Comparison of ENCODE assay signal across 1 cellular context in the genomic region with DNA sequence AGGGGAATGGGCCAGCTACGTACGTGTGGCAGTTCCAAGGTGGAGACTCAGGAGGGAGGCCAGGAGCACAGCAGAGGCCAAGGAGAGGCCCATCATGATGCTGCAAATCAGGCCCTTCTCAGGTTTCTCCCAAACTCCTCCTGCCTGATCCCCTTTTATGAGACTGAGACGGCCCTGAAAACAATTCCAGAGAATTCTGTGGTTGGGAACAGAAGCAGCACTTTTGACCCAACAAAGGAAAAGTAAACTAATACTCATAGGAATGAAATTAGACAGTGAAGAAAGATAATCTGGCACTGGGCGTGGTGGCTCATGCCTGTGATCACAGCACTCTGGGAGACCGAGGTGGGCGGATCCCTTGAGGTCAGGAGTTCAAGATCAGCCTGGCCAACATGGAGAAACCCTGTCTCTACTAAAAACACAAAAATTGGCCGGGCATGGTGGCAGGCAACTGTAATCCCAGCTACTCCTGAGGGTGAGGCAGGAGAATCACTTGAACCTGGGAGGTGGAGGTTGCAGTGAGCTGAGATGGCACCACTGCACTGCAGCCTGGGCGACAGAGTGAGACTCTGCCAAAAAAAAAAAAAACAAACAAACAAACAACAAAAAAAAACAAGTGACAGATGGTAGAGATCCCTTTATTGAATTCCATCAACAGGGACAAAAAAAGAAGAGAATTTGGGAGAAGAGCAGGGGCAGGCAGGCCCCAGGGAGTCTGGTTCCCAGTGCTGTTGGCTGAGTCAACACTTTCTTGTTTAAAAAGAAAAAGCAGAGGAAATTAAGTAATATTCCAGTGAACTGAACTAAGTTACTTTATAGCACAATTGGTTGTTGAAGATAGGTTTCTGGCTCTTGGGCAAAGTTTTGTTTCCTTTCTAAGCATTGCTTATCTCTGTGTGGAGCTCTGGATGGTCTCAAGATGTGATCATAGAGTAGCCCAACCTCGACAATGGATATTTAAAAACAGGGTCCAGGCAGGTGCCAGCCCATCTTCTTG.
TF ChIP-seq lines count a peak whose summit lies in the region.

A gene with protein sequence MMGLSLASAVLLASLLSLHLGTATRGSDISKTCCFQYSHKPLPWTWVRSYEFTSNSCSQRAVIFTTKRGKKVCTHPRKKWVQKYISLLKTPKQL (minus strand): TSS at position 131 of the 997 bp plus-strand sequence. CDS start 35 bp downstream, at position 96.

TF ChIP-seq in K562, 482 proteins besides CTCF, POLR2A, EP300 and RAD21 (continues in another document):
- TF ChIP-seq HNRNPLL (IDR thresholded peaks at IDR 0.05; ENCODE audit: low read depth, low read length, poor library complexity, severe bottlenecking), result no peak
- TF ChIP-seq NR4A1 (CRISPR knock-in tag; IDR thresholded peaks at IDR 0.05), result no peak
- TF ChIP-seq NR4A1 (tag; IDR thresholded peaks at IDR 0.05), result peak; percentile 88
- TF ChIP-seq SLC30A9 (CRISPR knock-in tag; IDR thresholded peaks at IDR 0.05), result no peak
- TF ChIP-seq FOXK2 (conservative IDR thresholded peaks at IDR 0.05 in 1 of 2, IDR thresholded peaks at IDR 0.05 in 1 of 2; ENCODE audit: low read depth in 2 of 2), result 0 out of 4 replicates have a peak, but pooled peaks of 1 of the 2 experiments have one; percentile 25
- no peak for TF ChIP-seq CHD4 (IDR thresholded peaks at IDR 0.05; ENCODE audit: insufficient read depth, insufficient replicate concordance, low read depth, low read length, poor library complexity, severe bottlenecking)
- no peak for TF ChIP-seq ZNF311 (CRISPR knock-in tag; IDR thresholded peaks at IDR 0.05)
- TF ChIP-seq ZNF175 (CRISPR knock-in tag; IDR thresholded peaks at IDR 0.05; ENCODE audit: low read depth), result 0 out of 2 replicates have a peak, but pooled peaks have one; percentile 48
- TF ChIP-seq, protein P1, sequence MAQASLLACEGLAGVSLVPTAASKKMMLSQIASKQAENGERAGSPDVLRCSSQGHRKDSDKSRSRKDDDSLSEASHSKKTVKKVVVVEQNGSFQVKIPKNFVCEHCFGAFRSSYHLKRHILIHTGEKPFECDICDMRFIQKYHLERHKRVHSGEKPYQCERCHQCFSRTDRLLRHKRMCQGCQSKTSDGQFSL (CRISPR knock-in tag; IDR thresholded peaks at IDR 0.05), result no peak
- TF ChIP-seq, protein P1 (tag; IDR thresholded peaks at IDR 0.05), result peak in 1 of 2 experiments; percentile 80; a peak in 2 of 4 replicates
- peak; percentile 41; the same call in 1 of the 2 replicates for TF ChIP-seq ADNP (tag; IDR thresholded peaks at IDR 0.05)
- TF ChIP-seq ARID1B (IDR thresholded peaks at IDR 0.05), result peak; percentile 44; the same call in 1 of the 2 replicates
- TF ChIP-seq SIN3B (IDR thresholded peaks at IDR 0.05; ENCODE audit: low read depth), result no peak
- TF ChIP-seq NFE2 (IDR thresholded peaks at IDR 0.05; ENCODE audit: low read depth), result peak; percentile 83
- TF ChIP-seq STAG1 (CRISPR knock-in tag; IDR thresholded peaks at IDR 0.05; ENCODE audit: borderline replicate concordance), result no peak
- TF ChIP-seq TOE1 (IDR thresholded peaks at IDR 0.05; ENCODE audit: borderline replicate concordance), result 0 out of 2 replicates have a peak, but pooled peaks have one; percentile 23
- TF ChIP-seq TOE1 (CRISPR knock-in tag; IDR thresholded peaks at IDR 0.05; ENCODE audit: borderline replicate concordance, low read depth), result no peak
- 0 out of 2 replicates have a peak, but pooled peaks have one; percentile 11 for TF ChIP-seq MYC (IDR thresholded peaks at IDR 0.05; ENCODE audit: low read depth, low read length)
- no peak for TF ChIP-seq MYC (CRISPR knock-in tag; IDR thresholded peaks at IDR 0.05; ENCODE audit: borderline replicate concordance, low read depth)
- TF ChIP-seq ZNF717 (CRISPR knock-in tag; IDR thresholded peaks at IDR 0.05), result no peak
- peak in 1 of 2 experiments; percentile 53; a peak in 1 of 4 replicates for TF ChIP-seq HDAC1 (IDR thresholded peaks at IDR 0.05)
- TF ChIP-seq ZNF143 (CRISPR knock-in tag; IDR thresholded peaks at IDR 0.05), result no peak
- TF ChIP-seq NR2C2 (CRISPR knock-in tag; IDR thresholded peaks at IDR 0.05), result no peak; the same call in 1 of the 2 replicates
- peak; percentile 86 for TF ChIP-seq NR2C2 (tag; IDR thresholded peaks at IDR 0.05)
- TF ChIP-seq LARP7 (IDR thresholded peaks at IDR 0.05), result peak; percentile 68
- TF ChIP-seq, protein P2, sequence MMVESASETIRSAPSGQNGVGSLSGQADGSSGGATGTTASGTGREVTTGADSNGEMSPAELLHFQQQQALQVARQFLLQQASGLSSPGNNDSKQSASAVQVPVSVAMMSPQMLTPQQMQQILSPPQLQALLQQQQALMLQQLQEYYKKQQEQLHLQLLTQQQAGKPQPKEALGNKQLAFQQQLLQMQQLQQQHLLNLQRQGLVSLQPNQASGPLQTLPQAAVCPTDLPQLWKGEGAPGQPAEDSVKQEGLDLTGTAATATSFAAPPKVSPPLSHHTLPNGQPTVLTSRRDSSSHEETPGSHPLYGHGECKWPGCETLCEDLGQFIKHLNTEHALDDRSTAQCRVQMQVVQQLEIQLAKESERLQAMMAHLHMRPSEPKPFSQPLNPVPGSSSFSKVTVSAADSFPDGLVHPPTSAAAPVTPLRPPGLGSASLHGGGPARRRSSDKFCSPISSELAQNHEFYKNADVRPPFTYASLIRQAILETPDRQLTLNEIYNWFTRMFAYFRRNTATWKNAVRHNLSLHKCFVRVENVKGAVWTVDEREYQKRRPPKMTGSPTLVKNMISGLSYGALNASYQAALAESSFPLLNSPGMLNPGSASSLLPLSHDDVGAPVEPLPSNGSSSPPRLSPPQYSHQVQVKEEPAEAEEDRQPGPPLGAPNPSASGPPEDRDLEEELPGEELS (CRISPR knock-in tag; IDR thresholded peaks at IDR 0.05; ENCODE audit: borderline replicate concordance), result no peak
- TF ChIP-seq SOX6 (IDR thresholded peaks at IDR 0.05), result 0 out of 2 replicates have a peak, but pooled peaks have one; percentile 32
- no peak for TF ChIP-seq RUNX1 (IDR thresholded peaks at IDR 0.05; ENCODE audit: low read depth)
- peak; percentile 69; the same call in 1 of the 2 replicates for TF ChIP-seq HLTF (IDR thresholded peaks at IDR 0.05)
- TF ChIP-seq BMI1 (IDR thresholded peaks at IDR 0.05; ENCODE audit: low read length), result no peak
- no peak for TF ChIP-seq NR3C1 (CRISPR knock-in tag; IDR thresholded peaks at IDR 0.05)
- TF ChIP-seq, protein P3, sequence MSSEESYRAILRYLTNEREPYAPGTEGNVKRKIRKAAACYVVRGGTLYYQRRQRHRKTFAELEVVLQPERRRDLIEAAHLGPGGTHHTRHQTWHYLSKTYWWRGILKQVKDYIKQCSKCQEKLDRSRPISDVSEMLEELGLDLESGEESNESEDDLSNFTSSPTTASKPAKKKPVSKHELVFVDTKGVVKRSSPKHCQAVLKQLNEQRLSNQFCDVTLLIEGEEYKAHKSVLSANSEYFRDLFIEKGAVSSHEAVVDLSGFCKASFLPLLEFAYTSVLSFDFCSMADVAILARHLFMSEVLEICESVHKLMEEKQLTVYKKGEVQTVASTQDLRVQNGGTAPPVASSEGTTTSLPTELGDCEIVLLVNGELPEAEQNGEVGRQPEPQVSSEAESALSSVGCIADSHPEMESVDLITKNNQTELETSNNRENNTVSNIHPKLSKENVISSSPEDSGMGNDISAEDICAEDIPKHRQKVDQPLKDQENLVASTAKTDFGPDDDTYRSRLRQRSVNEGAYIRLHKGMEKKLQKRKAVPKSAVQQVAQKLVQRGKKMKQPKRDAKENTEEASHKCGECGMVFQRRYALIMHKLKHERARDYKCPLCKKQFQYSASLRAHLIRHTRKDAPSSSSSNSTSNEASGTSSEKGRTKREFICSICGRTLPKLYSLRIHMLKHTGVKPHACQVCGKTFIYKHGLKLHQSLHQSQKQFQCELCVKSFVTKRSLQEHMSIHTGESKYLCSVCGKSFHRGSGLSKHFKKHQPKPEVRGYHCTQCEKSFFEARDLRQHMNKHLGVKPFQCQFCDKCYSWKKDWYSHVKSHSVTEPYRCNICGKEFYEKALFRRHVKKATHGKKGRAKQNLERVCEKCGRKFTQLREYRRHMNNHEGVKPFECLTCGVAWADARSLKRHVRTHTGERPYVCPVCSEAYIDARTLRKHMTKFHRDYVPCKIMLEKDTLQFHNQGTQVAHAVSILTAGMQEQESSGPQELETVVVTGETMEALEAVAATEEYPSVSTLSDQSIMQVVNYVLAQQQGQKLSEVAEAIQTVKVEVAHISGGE (CRISPR knock-in tag; IDR thresholded peaks at IDR 0.05), result peak in 1 of 3 experiments; percentile 23; a peak in 1 of 6 replicates
- TF ChIP-seq MTA2 (IDR thresholded peaks at IDR 0.05; ENCODE audit: low read depth), result peak; percentile 5; the same call in 1 of the 2 replicates
- no peak for TF ChIP-seq SPI1 (IDR thresholded peaks at IDR 0.05; ENCODE audit: borderline replicate concordance, low read depth, low read length)
- TF ChIP-seq ZNF282 (CRISPR knock-in tag; IDR thresholded peaks at IDR 0.05), result no peak
- TF ChIP-seq, protein P4, sequence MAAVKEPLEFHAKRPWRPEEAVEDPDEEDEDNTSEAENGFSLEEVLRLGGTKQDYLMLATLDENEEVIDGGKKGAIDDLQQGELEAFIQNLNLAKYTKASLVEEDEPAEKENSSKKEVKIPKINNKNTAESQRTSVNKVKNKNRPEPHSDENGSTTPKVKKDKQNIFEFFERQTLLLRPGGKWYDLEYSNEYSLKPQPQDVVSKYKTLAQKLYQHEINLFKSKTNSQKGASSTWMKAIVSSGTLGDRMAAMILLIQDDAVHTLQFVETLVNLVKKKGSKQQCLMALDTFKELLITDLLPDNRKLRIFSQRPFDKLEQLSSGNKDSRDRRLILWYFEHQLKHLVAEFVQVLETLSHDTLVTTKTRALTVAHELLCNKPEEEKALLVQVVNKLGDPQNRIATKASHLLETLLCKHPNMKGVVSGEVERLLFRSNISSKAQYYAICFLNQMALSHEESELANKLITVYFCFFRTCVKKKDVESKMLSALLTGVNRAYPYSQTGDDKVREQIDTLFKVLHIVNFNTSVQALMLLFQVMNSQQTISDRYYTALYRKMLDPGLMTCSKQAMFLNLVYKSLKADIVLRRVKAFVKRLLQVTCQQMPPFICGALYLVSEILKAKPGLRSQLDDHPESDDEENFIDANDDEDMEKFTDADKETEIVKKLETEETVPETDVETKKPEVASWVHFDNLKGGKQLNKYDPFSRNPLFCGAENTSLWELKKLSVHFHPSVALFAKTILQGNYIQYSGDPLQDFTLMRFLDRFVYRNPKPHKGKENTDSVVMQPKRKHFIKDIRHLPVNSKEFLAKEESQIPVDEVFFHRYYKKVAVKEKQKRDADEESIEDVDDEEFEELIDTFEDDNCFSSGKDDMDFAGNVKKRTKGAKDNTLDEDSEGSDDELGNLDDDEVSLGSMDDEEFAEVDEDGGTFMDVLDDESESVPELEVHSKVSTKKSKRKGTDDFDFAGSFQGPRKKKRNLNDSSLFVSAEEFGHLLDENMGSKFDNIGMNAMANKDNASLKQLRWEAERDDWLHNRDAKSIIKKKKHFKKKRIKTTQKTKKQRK (IDR thresholded peaks at IDR 0.05; ENCODE audit: borderline replicate concordance, low read depth, low read length), result no peak
- TF ChIP-seq PTBP1 (IDR thresholded peaks at IDR 0.05; ENCODE audit: low read depth, low read length), result peak; percentile 85; the same call in 1 of the 2 replicates
- TF ChIP-seq PRMT5 (CRISPR knock-in tag; IDR thresholded peaks at IDR 0.05), result no peak
- TF ChIP-seq HDAC8 (tag; IDR thresholded peaks at IDR 0.05), result 0 out of 2 replicates have a peak, but pooled peaks have one; percentile 55
- peak; percentile 21; the same call in 1 of the 2 replicates for TF ChIP-seq MAFF (IDR thresholded peaks at IDR 0.05; ENCODE audit: low read length)
- TF ChIP-seq SRSF9 (IDR thresholded peaks at IDR 0.05; ENCODE audit: borderline replicate concordance, low read depth, low read length), result no peak
- TF ChIP-seq, protein P5, sequence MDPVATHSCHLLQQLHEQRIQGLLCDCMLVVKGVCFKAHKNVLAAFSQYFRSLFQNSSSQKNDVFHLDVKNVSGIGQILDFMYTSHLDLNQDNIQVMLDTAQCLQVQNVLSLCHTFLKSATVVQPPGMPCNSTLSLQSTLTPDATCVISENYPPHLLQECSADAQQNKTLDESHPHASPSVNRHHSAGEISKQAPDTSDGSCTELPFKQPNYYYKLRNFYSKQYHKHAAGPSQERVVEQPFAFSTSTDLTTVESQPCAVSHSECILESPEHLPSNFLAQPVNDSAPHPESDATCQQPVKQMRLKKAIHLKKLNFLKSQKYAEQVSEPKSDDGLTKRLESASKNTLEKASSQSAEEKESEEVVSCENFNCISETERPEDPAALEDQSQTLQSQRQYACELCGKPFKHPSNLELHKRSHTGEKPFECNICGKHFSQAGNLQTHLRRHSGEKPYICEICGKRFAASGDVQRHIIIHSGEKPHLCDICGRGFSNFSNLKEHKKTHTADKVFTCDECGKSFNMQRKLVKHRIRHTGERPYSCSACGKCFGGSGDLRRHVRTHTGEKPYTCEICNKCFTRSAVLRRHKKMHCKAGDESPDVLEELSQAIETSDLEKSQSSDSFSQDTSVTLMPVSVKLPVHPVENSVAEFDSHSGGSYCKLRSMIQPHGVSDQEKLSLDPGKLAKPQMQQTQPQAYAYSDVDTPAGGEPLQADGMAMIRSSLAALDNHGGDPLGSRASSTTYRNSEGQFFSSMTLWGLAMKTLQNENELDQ (CRISPR knock-in tag; IDR thresholded peaks at IDR 0.05; ENCODE audit: borderline replicate concordance), result no peak
- 0 out of 2 replicates have a peak, but pooled peaks have one; percentile 65 for TF ChIP-seq MEF2D (tag; conservative IDR thresholded peaks at IDR 0.05; ENCODE audit: low read depth)
- TF ChIP-seq ZNF586 (CRISPR knock-in tag; conservative IDR thresholded peaks at IDR 0.05), result no peak
- 0 out of 2 replicates have a peak, but pooled peaks have one; percentile 16 for TF ChIP-seq ESRRA (IDR thresholded peaks at IDR 0.05; ENCODE audit: borderline replicate concordance, low read depth)
- no peak for TF ChIP-seq ZC3H4 (CRISPR knock-in tag; IDR thresholded peaks at IDR 0.05; ENCODE audit: borderline replicate concordance)
- TF ChIP-seq, protein P6, sequence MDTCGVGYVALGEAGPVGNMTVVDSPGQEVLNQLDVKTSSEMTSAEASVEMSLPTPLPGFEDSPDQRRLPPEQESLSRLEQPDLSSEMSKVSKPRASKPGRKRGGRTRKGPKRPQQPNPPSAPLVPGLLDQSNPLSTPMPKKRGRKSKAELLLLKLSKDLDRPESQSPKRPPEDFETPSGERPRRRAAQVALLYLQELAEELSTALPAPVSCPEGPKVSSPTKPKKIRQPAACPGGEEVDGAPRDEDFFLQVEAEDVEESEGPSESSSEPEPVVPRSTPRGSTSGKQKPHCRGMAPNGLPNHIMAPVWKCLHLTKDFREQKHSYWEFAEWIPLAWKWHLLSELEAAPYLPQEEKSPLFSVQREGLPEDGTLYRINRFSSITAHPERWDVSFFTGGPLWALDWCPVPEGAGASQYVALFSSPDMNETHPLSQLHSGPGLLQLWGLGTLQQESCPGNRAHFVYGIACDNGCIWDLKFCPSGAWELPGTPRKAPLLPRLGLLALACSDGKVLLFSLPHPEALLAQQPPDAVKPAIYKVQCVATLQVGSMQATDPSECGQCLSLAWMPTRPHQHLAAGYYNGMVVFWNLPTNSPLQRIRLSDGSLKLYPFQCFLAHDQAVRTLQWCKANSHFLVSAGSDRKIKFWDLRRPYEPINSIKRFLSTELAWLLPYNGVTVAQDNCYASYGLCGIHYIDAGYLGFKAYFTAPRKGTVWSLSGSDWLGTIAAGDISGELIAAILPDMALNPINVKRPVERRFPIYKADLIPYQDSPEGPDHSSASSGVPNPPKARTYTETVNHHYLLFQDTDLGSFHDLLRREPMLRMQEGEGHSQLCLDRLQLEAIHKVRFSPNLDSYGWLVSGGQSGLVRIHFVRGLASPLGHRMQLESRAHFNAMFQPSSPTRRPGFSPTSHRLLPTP (IDR thresholded peaks at IDR 0.05; ENCODE audit: borderline replicate concordance, extremely low read depth, insufficient read length), result no peak
- TF ChIP-seq KAT7 (CRISPR knock-in tag; IDR thresholded peaks at IDR 0.05; ENCODE audit: borderline replicate concordance), result 0 out of 2 replicates have a peak, but pooled peaks have one; percentile 45
